ENCODE assay signal across 8 cellular contexts in genomic region chr17:31508310-31509094, GRCh38.
DNase-seq lines count a peak whose midpoint lies in the region; ATAC-seq and TF ChIP-seq lines count a peak whose summit lies in the region.

No MANE protein-coding gene starts in this region.

- no peak overlapping the region for H2AFZ ChIP-seq in DND-41 (ENCODE audit: low read depth, low read length)

- intact Hi-C loops in left cardiac atrium (cut with DNase I) = no loop called here

- ATAC-seq in DND-41 (ENCODE audit: insufficient read depth, low read depth) (peak; percentile 45; the same call in 2 of the 3 replicates), GM21367 (IDR thresholded peaks at IDR 0.05; ENCODE audit: unreplicated experiment) (peak; percentile 75), left cardiac atrium (peak; percentile 21 to 35)

- no peak overlapping the region for H3K4me3 ChIP-seq in DND-41 (ENCODE audit: low read depth in 1 of 2, low read length in 2 of 2)
- H3K4me3 ChIP-seq in Jurkat, Clone E6-1 (ENCODE audit: low read length) = peak overlapping the region; percentile 25

- H3K9me3 ChIP-seq in DND-41 (ENCODE audit: insufficient read depth, low read length, severe bottlenecking) = no peaks in the 10 kb centered on the region

- no peak overlapping the region for H3K9ac ChIP-seq in DND-41 (ENCODE audit: low read depth, low read length)

- peak; percentile 22 for TF ChIP-seq CTCF in DND-41 (IDR thresholded peaks at IDR 0.05; ENCODE audit: borderline replicate concordance, extremely low read depth, low read length, poor library complexity, severe bottlenecking)

- no peaks in the 10 kb centered on the region for H3K27me3 ChIP-seq in DND-41 (ENCODE audit: insufficient read depth, low read length, poor library complexity)

- H3K4me2 ChIP-seq in DND-41 (ENCODE audit: insufficient read depth, low read length) = no peak overlapping the region

- no peaks in the 10 kb centered on the region for H3K36me3 ChIP-seq in DND-41 (ENCODE audit: insufficient read depth, low read length)

- no peak for DNase-seq in DND-41
- DNase-seq in Jurkat, Clone E6-1 (ENCODE audit: low read depth, low spot score) = peak; percentile 74
- DNase-seq in activated CD8-positive, alpha-beta memory T cell treated with anti-CD3 and anti-CD28 coated beads, Interleukin-2, amount 50 U/mL, for 4 hours = peak; percentile 53
- DNase-seq in left cardiac atrium = no peak
- DNase-seq in stimulated activated CD8-positive, alpha-beta memory T cell treated with anti-CD3 and anti-CD28 coated beads, Interleukin-7, amount 100 ng/mL, for 1 hour (ENCODE audit: low read depth in 2 of 2) = peak; percentile 34 to 42
- DNase-seq in cerebellum (ENCODE audit: low spot score) = no peak
- DNase-seq in NCI-H146 (lab: John Stamatoyannopoulos, UW) = no peak

- no peaks in the 10 kb centered on the region for H3K4me1 ChIP-seq in DND-41 (ENCODE audit: insufficient read depth, low read length)

- H3K79me2 ChIP-seq in DND-41 (ENCODE audit: insufficient read depth, low read length) = no peaks in the 10 kb centered on the region

- H4K20me1 ChIP-seq in DND-41 (ENCODE audit: insufficient read depth, low read length) = no peaks in the 10 kb centered on the region

- H3K27ac ChIP-seq in DND-41 (ENCODE audit: low read length) = no peak overlapping the region

Comparison
In these comparisons a context has a peak if more than half of its experiments do, and no peak if none do; other contexts are left out.
1. DNase-seq: peak in Jurkat, Clone E6-1 (single experiment), activated CD8-positive, alpha-beta memory T cell treated with anti-CD3 and anti-CD28 coated beads, Interleukin-2, amount 50 U/mL, for 4 hours (single experiment) and stimulated activated CD8-positive, alpha-beta memory T cell treated with anti-CD3 and anti-CD28 coated beads, Interleukin-7, amount 100 ng/mL, for 1 hour (2 of 2); none in DND-41 (single experiment), left cardiac atrium (single experiment), cerebellum (single experiment) and NCI-H146 (single experiment).
2. Peak in every context shown above with its lines, with median percentiles within 50 percentile points of each other: ATAC-seq.